In the genomic region with DNA sequence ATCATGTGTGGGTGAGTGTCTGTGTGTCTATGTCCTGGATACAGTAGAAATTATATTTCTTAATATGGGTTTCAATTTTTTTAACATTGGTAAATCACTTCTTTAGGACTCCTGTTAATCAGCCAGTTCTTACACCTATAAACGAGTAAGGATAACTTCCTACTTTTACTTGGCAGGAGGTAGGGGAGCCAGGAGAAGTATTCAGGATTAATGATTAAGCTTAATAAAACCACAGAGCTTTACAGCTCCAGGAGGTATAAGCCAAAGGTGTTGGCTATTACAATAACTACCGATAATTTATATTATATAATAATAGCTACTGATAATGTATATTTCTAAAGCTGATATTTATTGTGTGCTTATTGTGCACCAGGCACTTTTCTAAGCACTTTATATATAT, we compare ENCODE assay signal across 17 cellular contexts. TPM values are rescaled to one million over a fixed set of nuclear protein-coding genes. Genes with fewer than 3 reads are reported as not detected.
A peak's percentile ranks its signal among the peaks of the same experiment; 100 is the strongest.
DNase-seq lines count a peak whose midpoint lies in the region; ATAC-seq and TF ChIP-seq lines count a peak whose summit lies in the region.
"Had no signal": no experiment of that assay in that cellular context is flagged by ENCODE, and none has a peak within 500 bp of the region (broad histone marks: within the 10 kb centered on the region; RNA-seq: fewer than 3 reads in every experiment).

No MANE protein-coding gene starts in this region.

- H4K20me1 ChIP-seq in PC-9 (ENCODE audit: insufficient read depth): no peaks in the 10 kb centered on the region; the same call in 1 of the 2 replicates
- peaks cover 3% of the 10 kb centered on the region for H4K20me1 ChIP-seq in hepatocyte (ENCODE audit: insufficient read depth, poor library complexity, severe bottlenecking)

- H3K79me1 ChIP-seq in neuronal stem cell (ENCODE audit: low read depth, low read length): peaks cover 1% of the 10 kb centered on the region

- no peak overlapping the region for H2AK5ac ChIP-seq in neuronal stem cell (ENCODE audit: low read depth, low read length)

- H3K18ac ChIP-seq in neuronal stem cell (ENCODE audit: low read length): no peak overlapping the region

- H3K4ac ChIP-seq in neuronal stem cell (ENCODE audit: low read length): no peak overlapping the region

- H3K79me2 ChIP-seq in PC-9 (ENCODE audit: low read depth) (peaks cover 30% of the 10 kb centered on the region), hepatocyte (peaks cover 28% of the 10 kb centered on the region)

- no peak overlapping the region for H3K23ac ChIP-seq in neuronal stem cell (ENCODE audit: low read depth, low read length, poor library complexity)

- BruUV-seq in PC-9 (replicated peaks; lab: Mats Ljungman, UMichigan): no TSS peak

- no peak overlapping the region for H4K91ac ChIP-seq in neuronal stem cell (ENCODE audit: low read depth, low read length, poor library complexity)

- H2BK15ac ChIP-seq in neuronal stem cell (ENCODE audit: low read length): no peak overlapping the region

- H3F3A ChIP-seq in PC-9 (ENCODE audit: insufficient read depth, low read depth): peaks cover 4% of the 10 kb centered on the region; the same call in 1 of the 2 replicates

- no peak overlapping the region for H2BK5ac ChIP-seq in neuronal stem cell (ENCODE audit: low read length)

- no peaks in the 10 kb centered on the region for H3K9me2 ChIP-seq in PC-9 (ENCODE audit: insufficient read depth)
- no peaks in the 10 kb centered on the region for H3K9me2 ChIP-seq in hepatocyte (replicated peaks; ENCODE audit: insufficient read depth)

- H3K27me3 ChIP-seq in PC-9 (ENCODE audit: insufficient read depth, low read depth) (no peaks in the 10 kb centered on the region), hepatocyte (no peaks in the 10 kb centered on the region), neuronal stem cell (ENCODE audit: control insufficient read depth in 3 of 3, insufficient read depth in 3 of 3, low read depth in 1 of 3, low read length in 3 of 3) (no peaks in the 10 kb centered on the region), tibial artery (no peaks in the 10 kb centered on the region)
- H3K27me3 ChIP-seq: breast epithelium, suprapubic skin had no signal

- no peak overlapping the region for H3K14ac ChIP-seq in neuronal stem cell (ENCODE audit: low read length)

- peak; percentile 56 for DNase-seq in Caki2 (ENCODE audit: low read depth)
- no peak for DNase-seq in PC-9
- DNase-seq in hepatocyte (ENCODE audit: low spot score): peak; percentile 17
- no peak for DNase-seq in neuronal stem cell (ENCODE audit: low spot score)
- no peak for DNase-seq in HPDE6-E6E7 (ENCODE audit: extremely low spot score)
- DNase-seq in tibial artery: no peak
- DNase-seq in NCI-H1694 treated with DMSO at 0.1 percent for 48 hours (lab: John Stamatoyannopoulos, UW): no peak
- DNase-seq: activated CD4-positive, alpha-beta T cell treated with anti-CD3 and anti-CD28 coated beads, Interleukin-2, amount 50 U/mL, for 4 hours; activated CD8-positive, alpha-beta memory T cell treated with anti-CD3 and anti-CD28 coated beads, Interleukin-2, amount 50 U/mL, for 48 hours; activated gamma-delta T cell; DMS 273 treated with DMSO at 0.1 percent for 48 hours; IMR-90; nephron progenitor cell; T-helper 17 cell had no signal

- H2AFZ ChIP-seq in PC-9: 0 out of 2 replicates have a peak overlapping the region, but pooled peaks have one; percentile 4
- H2AFZ ChIP-seq in hepatocyte: no peak overlapping the region
- H2AFZ ChIP-seq in neuronal stem cell (ENCODE audit: low read length): peak overlapping the region; percentile 71

- H2BK120ac ChIP-seq in neuronal stem cell (ENCODE audit: low read depth, low read length): no peak overlapping the region

- WGBS in hepatocyte (ENCODE audit: low lambda C conversion rate, missing lambda C conversion rate): 74% methylated on average over 2 of the region's 2 CpGs
- WGBS in neuronal stem cell (ENCODE audit: extremely low coverage in 2 of 2, insufficient read length in 2 of 2, insufficient replicate concordance in 1 of 2), 2 donors: no CpG with 5 or more reads among the region's 2 CpGs

- TF ChIP-seq CTCF in PC-9 (conservative IDR thresholded peaks at IDR 0.05) (no peak), hepatocyte (IDR thresholded peaks at IDR 0.05; ENCODE audit: poor library complexity) (no peak), tibial artery (IDR thresholded peaks at IDR 0.05) (no peak)

- intact Hi-C loops in PC-9 (cut with micrococcal nuclease; ENCODE audit: unreplicated experiment): loop anchor here (2.0 kb wide), 1 partner anchor 45 kb away; no protein-coding TSS in a partner anchor
- intact Hi-C loops in tibial artery (cut with DNase I; ENCODE audit: low total_unique reads): no loop called here

- 0 out of 2 replicates have a peak, but pooled peaks cover under 1% of the 10 kb centered on the region for H3K9me3 ChIP-seq in PC-9 (ENCODE audit: insufficient read depth, low read depth)
- no peaks in the 10 kb centered on the region for H3K9me3 ChIP-seq in hepatocyte (ENCODE audit: low read depth)
- peaks cover 0 to 4% of the 10 kb centered on the region in 2 donors for H3K9me3 ChIP-seq in neuronal stem cell (replicated peaks in 1 of 2; ENCODE audit: control insufficient read depth in 2 of 2, insufficient read depth in 1 of 2, low read depth in 1 of 2, low read length in 2 of 2)
- no peaks in the 10 kb centered on the region for H3K9me3 ChIP-seq in tibial artery
- H3K9me3 ChIP-seq: breast epithelium, suprapubic skin had no signal

- CTCF ChIA-PET in PC-9 (lab: Charles Lee): interaction anchor here (0.6 kb wide), 1 partner anchor 216 kb away, joined by 7 read pairs; no protein-coding TSS in a partner anchor

- H3K27ac ChIP-seq in PC-9: no peak overlapping the region
- H3K27ac ChIP-seq in hepatocyte: peak overlapping the region; percentile 69
- H3K27ac ChIP-seq in neuronal stem cell (replicated peaks; ENCODE audit: low read length): no peak overlapping the region
- no peak overlapping the region for H3K27ac ChIP-seq in tibial artery
- H3K27ac ChIP-seq: breast epithelium, suprapubic skin had no signal

- POLR2A ChIA-PET in PC-9 (lab: Charles Lee; ENCODE audit: unreplicated experiment): no interaction called here

- H3K36me3 ChIP-seq in PC-9 (ENCODE audit: low read depth) (peaks cover 9% of the 10 kb centered on the region), hepatocyte (replicated peaks; ENCODE audit: insufficient read depth, low read depth) (no peaks in the 10 kb centered on the region), neuronal stem cell (replicated peaks in 1 of 2; ENCODE audit: control insufficient read depth in 2 of 2, insufficient read depth in 2 of 2, low read length in 2 of 2) (peaks cover 0 to 10% of the 10 kb centered on the region in 2 donors), tibial artery (no peaks in the 10 kb centered on the region)
- H3K36me3 ChIP-seq: breast epithelium, suprapubic skin had no signal

- H3K4me2 ChIP-seq in PC-9 (no peak overlapping the region), hepatocyte (peak overlapping the region; percentile 34), neuronal stem cell (ENCODE audit: insufficient read depth, low read length, poor library complexity, severe bottlenecking) (no peak overlapping the region)

- in situ Hi-C loops in Caki2 (cut with HindIII; ENCODE audit: low pct_unique_long_range_greater_than_20kb, low sequenced_read_pairs): no loop called here

- H3K9ac ChIP-seq in neuronal stem cell (ENCODE audit: low read depth, low read length, poor library complexity): no peak overlapping the region

- H3K4me3 ChIP-seq in PC-9: no peak overlapping the region
- no peak overlapping the region for H3K4me3 ChIP-seq in hepatocyte
- H3K4me3 ChIP-seq in neuronal stem cell (ENCODE audit: low read length in 2 of 2): no peak overlapping the region
- H3K4me3 ChIP-seq in tibial artery: no peak overlapping the region
- H3K4me3 ChIP-seq: breast epithelium, suprapubic skin had no signal

- ATAC-seq in GM19023 (IDR thresholded peaks at IDR 0.05; ENCODE audit: unreplicated experiment): no peak
- ATAC-seq: T-helper 17 cell had no signal

- H3K4me1 ChIP-seq in PC-9 (replicated peaks; ENCODE audit: insufficient read depth): peaks cover 22% of the 10 kb centered on the region
- H3K4me1 ChIP-seq in hepatocyte (ENCODE audit: insufficient read depth): peaks cover 14% of the 10 kb centered on the region
- peaks cover 3 to 7% of the 10 kb centered on the region in 2 donors for H3K4me1 ChIP-seq in neuronal stem cell (ENCODE audit: control insufficient read depth in 2 of 2, insufficient read depth in 1 of 2, low read depth in 1 of 2, low read length in 2 of 2)
- peaks cover 0 to 28% (median 11%) of the 10 kb centered on the region in 4 donors for H3K4me1 ChIP-seq in tibial artery
- H3K4me1 ChIP-seq: breast epithelium had no signal

- no peak overlapping the region for H4K8ac ChIP-seq in neuronal stem cell (ENCODE audit: low read depth, low read length)

- no peak overlapping the region for H2BK12ac ChIP-seq in neuronal stem cell (ENCODE audit: low read length)

RNA-seq across cellular contexts. Expression of a gene that starts 1.7 kb away (rescaled TPM):
- 43.2 and 46.2 TPM in 2 replicates for total RNA-seq in Caki2 (2014; rRNA removed; shearing (Covaris generic); ENCODE audit: low replicate concordance)
- total RNA-seq in PC-9 (2021) (117 and 134 TPM in 2 replicates), hepatocyte (113 and 119 TPM in 2 replicates)
- polyA plus RNA-seq in hepatocyte: 120 and 127 TPM in 2 replicates
- polyA plus RNA-seq in neuronal stem cell (2013, experiment 1 of 2): 39.6 TPM
- polyA plus RNA-seq in neuronal stem cell (2013, experiment 2 of 2): 40.5 TPM

Comparison
In these comparisons a context has a peak if more than half of its experiments do, and no peak if none do; other contexts are left out.
1. DNase-seq: peak in Caki2 (single experiment) and hepatocyte (single experiment); none in PC-9 (0 of 2), neuronal stem cell (single experiment), HPDE6-E6E7 (single experiment), tibial artery (0 of 2) and NCI-H1694 treated with DMSO at 0.1 percent for 48 hours (single experiment).